ENCODE assay signal across 1 cellular context in genomic region chr19:13163609-13164364, GRCh38.
TF ChIP-seq lines count a peak whose summit lies in the region.

No MANE protein-coding gene starts in this region.

TF ChIP-seq in K562, 482 proteins besides CTCF, POLR2A, EP300 and RAD21 (continues in another document):
- TF ChIP-seq RERE (CRISPR knock-in tag; IDR thresholded peaks at IDR 0.05; ENCODE audit: borderline replicate concordance): no peak
- peak; percentile 70 for TF ChIP-seq PRDM10 (IDR thresholded peaks at IDR 0.05; ENCODE audit: partially characterized antibody)
- TF ChIP-seq NUFIP1 (IDR thresholded peaks at IDR 0.05; ENCODE audit: partially characterized antibody): no peak
- TF ChIP-seq BRD9 (IDR thresholded peaks at IDR 0.05; ENCODE audit: low read depth, partially characterized antibody): peak; percentile 59
- peak; percentile 22 for TF ChIP-seq MGA (IDR thresholded peaks at IDR 0.05)
- TF ChIP-seq CHD1 (IDR thresholded peaks at IDR 0.05; ENCODE audit: low read length): peak; percentile 1
- TF ChIP-seq ZBTB26 (CRISPR knock-in tag; IDR thresholded peaks at IDR 0.05): no peak
- TF ChIP-seq GTF2E2 (tag; IDR thresholded peaks at IDR 0.05): peak; percentile 53
- peak; percentile 63 for TF ChIP-seq MEIS2 (IDR thresholded peaks at IDR 0.05; ENCODE audit: partially characterized antibody)
- TF ChIP-seq USF2 (CRISPR knock-in tag; IDR thresholded peaks at IDR 0.05): no peak
- TF ChIP-seq TCF7L2 (IDR thresholded peaks at IDR 0.05; ENCODE audit: low read depth, low read length): 0 out of 2 replicates have a peak, but pooled peaks have one; percentile 18
- peak; percentile 28 to 31; a peak in 1 of 4 replicates for TF ChIP-seq KDM1A (IDR thresholded peaks at IDR 0.05)
- TF ChIP-seq GATAD2A (IDR thresholded peaks at IDR 0.05): peak; percentile 39; the same call in 1 of the 2 replicates
- peak; percentile 44 for TF ChIP-seq TAF1 (IDR thresholded peaks at IDR 0.05; ENCODE audit: control insufficient read depth, extremely low read depth, insufficient read depth, low read length, severe bottlenecking)
- TF ChIP-seq ATF4 (CRISPR knock-in tag; IDR thresholded peaks at IDR 0.05): no peak; the same call in 1 of the 2 replicates
- no peak; the same call in 1 of the 2 replicates for TF ChIP-seq CREB1 (IDR thresholded peaks at IDR 0.05)
- TF ChIP-seq CREB1 (CRISPR knock-in tag; IDR thresholded peaks at IDR 0.05): peak; percentile 29; the same call in 1 of the 2 replicates
- peak; percentile 64 for TF ChIP-seq ZFX (CRISPR knock-in tag; IDR thresholded peaks at IDR 0.05)
- TF ChIP-seq HMBOX1 (IDR thresholded peaks at IDR 0.05): peak; percentile 58
- peak; percentile 47; the same call in 1 of the 2 replicates for TF ChIP-seq DMBX1 (CRISPR knock-in tag; IDR thresholded peaks at IDR 0.05; ENCODE audit: borderline replicate concordance)
- peak; percentile 81 for TF ChIP-seq ZNF766 (CRISPR knock-in tag; conservative IDR thresholded peaks at IDR 0.05)
- TF ChIP-seq RNF2 (IDR thresholded peaks at IDR 0.05): peak; percentile 43; the same call in 1 of the 2 replicates
